8 cellular contexts compared by ENCODE assay signal in genomic region chr15:52078876-52079700, GRCh38. TPM values are rescaled to one million over a fixed set of nuclear protein-coding genes. Genes with fewer than 3 reads are reported as not detected.
DNase-seq lines count a peak whose midpoint lies in the region; ATAC-seq and TF ChIP-seq lines count a peak whose summit lies in the region.

No MANE protein-coding gene starts in this region.

- intact Hi-C loops in CD8-positive, alpha-beta T cell (cut with DNase I, micrococcal nuclease): loop anchor here (1.0 to 5.0 kb wide), 5 partner anchors 58 to 148 kb away; no protein-coding TSS in a partner anchor
- intact Hi-C loops in activated T-helper 2 cell treated with anti-CD3 and anti-CD28 coated beads, Interferon-gamma antibody, Interleukin-2, Interleukin-4, amounts not matched to agents 10 μg/mL and 5 μg/mL and 100 μg/mL, durations not matched to agents 14 hours and 24 hours and 36 hours (cut with micrococcal nuclease): loop anchor here (1.0 to 5.0 kb wide), 2 partner anchors 57 to 97 kb away; no protein-coding TSS in a partner anchor

- POLR2A ChIA-PET in CD8-positive, alpha-beta T cell (lab: Charles Lee): interaction anchor here (1.1 to 1.2 kb wide), 3 partner anchors 34 to 92 kb away, joined by 4 read pairs; no protein-coding TSS in a partner anchor

- no peaks in the 10 kb centered on the region for H3K36me3 ChIP-seq in CD8-positive, alpha-beta T cell (ENCODE audit: insufficient read depth, low read length)
- H3K36me3 ChIP-seq in RWPE2 (ENCODE audit: low read depth) (no peaks in the 10 kb centered on the region), thoracic aorta (no peaks in the 10 kb centered on the region)

- H3K27me3 ChIP-seq in CD8-positive, alpha-beta T cell (ENCODE audit: insufficient read depth, low read length): no peaks in the 10 kb centered on the region
- H3K27me3 ChIP-seq in RWPE2 (ENCODE audit: insufficient read depth, poor library complexity, severe bottlenecking): no peaks in the 10 kb centered on the region
- H3K27me3 ChIP-seq in foreskin keratinocyte: no peaks in the 10 kb centered on the region
- H3K27me3 ChIP-seq in thoracic aorta (replicated peaks; ENCODE audit: insufficient read depth): no peaks in the 10 kb centered on the region

- no peaks in the 10 kb centered on the region for H3K9me3 ChIP-seq in CD8-positive, alpha-beta T cell (ENCODE audit: low read length)
- no peaks in the 10 kb centered on the region for H3K9me3 ChIP-seq in RWPE2 (ENCODE audit: severe bottlenecking)
- H3K9me3 ChIP-seq in thoracic aorta: no peaks in the 10 kb centered on the region

- H3K9me3 Mint-ChIP-seq in CD8-positive, alpha-beta T cell: no peaks in the 10 kb centered on the region
- H3K9me3 Mint-ChIP-seq in activated T-helper 2 cell treated with anti-CD3 and anti-CD28 coated beads, Interferon-gamma antibody, Interleukin-2, Interleukin-4, amounts not matched to agents 10 μg/mL and 5 μg/mL and 100 μg/mL, durations not matched to agents 14 hours and 24 hours and 36 hours: no peaks in the 10 kb centered on the region

- H3K27me3 Mint-ChIP-seq in CD8-positive, alpha-beta T cell (ENCODE audit: low read depth): no peaks in the 10 kb centered on the region
- H3K27me3 Mint-ChIP-seq in activated T-helper 2 cell treated with anti-CD3 and anti-CD28 coated beads, Interferon-gamma antibody, Interleukin-2, Interleukin-4, amounts not matched to agents 10 μg/mL and 5 μg/mL and 100 μg/mL, durations not matched to agents 14 hours and 24 hours and 36 hours (ENCODE audit: low read depth): no peaks in the 10 kb centered on the region

- peaks cover 20% of the 10 kb centered on the region for H3K4me1 Mint-ChIP-seq in CD8-positive, alpha-beta T cell (ENCODE audit: low read depth)
- H3K4me1 Mint-ChIP-seq in activated T-helper 2 cell treated with anti-CD3 and anti-CD28 coated beads, Interferon-gamma antibody, Interleukin-2, Interleukin-4, amounts not matched to agents 10 μg/mL and 5 μg/mL and 100 μg/mL, durations not matched to agents 14 hours and 24 hours and 36 hours (ENCODE audit: low read depth): peaks cover 43% of the 10 kb centered on the region

- ATAC-seq in CD8-positive, alpha-beta T cell: peak; percentile 67
- ATAC-seq in HG02759 (IDR thresholded peaks at IDR 0.05; ENCODE audit: unreplicated experiment) (peak; percentile 32), RWPE2 (ENCODE audit: low read depth) (peak; percentile 7; the same call in 1 of the 3 replicates), foreskin keratinocyte (no peak), omental fat pad (ENCODE audit: low FRiP score) (peak; percentile 54), thoracic aorta (ENCODE audit: insufficient number of reproducible peaks, low FRiP score, low read depth) (no peak), HG02973 (IDR thresholded peaks at IDR 0.05; ENCODE audit: unreplicated experiment) (no peak)

- CTCF ChIA-PET in CD8-positive, alpha-beta T cell (lab: Charles Lee): interaction anchor here (0.6 to 5.2 kb wide), 33 partner anchors 10 to 249 kb away, joined by 3 to 54 read pairs (median 4); partner anchors contain the start of gene LEO1

- no peaks in the 10 kb centered on the region for H3K36me3 Mint-ChIP-seq in CD8-positive, alpha-beta T cell
- H3K36me3 Mint-ChIP-seq in activated T-helper 2 cell treated with anti-CD3 and anti-CD28 coated beads, Interferon-gamma antibody, Interleukin-2, Interleukin-4, amounts not matched to agents 10 μg/mL and 5 μg/mL and 100 μg/mL, durations not matched to agents 14 hours and 24 hours and 36 hours (ENCODE audit: low read depth): no peaks in the 10 kb centered on the region

- peak; percentile 62 to 90 (median 85) for DNase-seq in CD8-positive, alpha-beta T cell
- DNase-seq in RWPE2 (ENCODE audit: low spot score) (peak; percentile 90), foreskin keratinocyte (no peak), omental fat pad (ENCODE audit: low spot score) (peak; percentile 95), thoracic aorta (ENCODE audit: low spot score) (peak; percentile 38)
- DNase-seq in activated T-helper 2 cell treated with anti-CD3 and anti-CD28 coated beads, Interferon-gamma antibody, Interleukin-2, Interleukin-4, amounts not matched to agents 10 μg/mL and 5 μg/mL and 100 μg/mL, durations not matched to agents 14 hours and 24 hours and 36 hours (ENCODE audit: low spot score): peak; percentile 61

- no peak overlapping the region for H3K27ac ChIP-seq in CD8-positive, alpha-beta T cell (ENCODE audit: low read depth, low read length)
- H3K27ac ChIP-seq in RWPE2 (ENCODE audit: poor library complexity, severe bottlenecking) (peak overlapping the region; percentile 96), foreskin keratinocyte (peak overlapping the region; percentile 29), thoracic aorta (no peak overlapping the region)

- no peak overlapping the region for H3K27ac Mint-ChIP-seq in CD8-positive, alpha-beta T cell
- H3K27ac Mint-ChIP-seq in activated T-helper 2 cell treated with anti-CD3 and anti-CD28 coated beads, Interferon-gamma antibody, Interleukin-2, Interleukin-4, amounts not matched to agents 10 μg/mL and 5 μg/mL and 100 μg/mL, durations not matched to agents 14 hours and 24 hours and 36 hours: no peak overlapping the region

- TF ChIP-seq CTCF in CD8-positive, alpha-beta T cell (IDR thresholded peaks at IDR 0.05): peak; percentile 87
- peak; percentile 97 for TF ChIP-seq CTCF in RWPE2 (IDR thresholded peaks at IDR 0.05; ENCODE audit: poor library complexity, severe bottlenecking)
- TF ChIP-seq CTCF in foreskin keratinocyte (conservative IDR thresholded peaks at IDR 0.05): peak; percentile 76
- TF ChIP-seq CTCF in omental fat pad (IDR thresholded peaks at IDR 0.05): peak in 1 of 3 donors; percentile 12
- peak; percentile 76 for TF ChIP-seq CTCF in thoracic aorta (IDR thresholded peaks at IDR 0.05)

- H3K4me3 ChIP-seq in CD8-positive, alpha-beta T cell (ENCODE audit: low read depth, low read length): no peak overlapping the region
- H3K4me3 ChIP-seq in RWPE2 (ENCODE audit: severe bottlenecking) (no peak overlapping the region), thoracic aorta (no peak overlapping the region)

- no peaks in the 10 kb centered on the region for H3K4me1 ChIP-seq in CD8-positive, alpha-beta T cell (ENCODE audit: insufficient read depth, low read length)
- H3K4me1 ChIP-seq in RWPE2 (ENCODE audit: insufficient read depth, poor library complexity, severe bottlenecking): peaks cover 52% of the 10 kb centered on the region
- peaks cover 20% of the 10 kb centered on the region for H3K4me1 ChIP-seq in foreskin keratinocyte
- no peaks in the 10 kb centered on the region for H3K4me1 ChIP-seq in thoracic aorta (ENCODE audit: control insufficient read depth in 1 of 2, low read depth in 2 of 2)

- H3K4me3 Mint-ChIP-seq in CD8-positive, alpha-beta T cell: no peak overlapping the region
- H3K4me3 Mint-ChIP-seq in activated T-helper 2 cell treated with anti-CD3 and anti-CD28 coated beads, Interferon-gamma antibody, Interleukin-2, Interleukin-4, amounts not matched to agents 10 μg/mL and 5 μg/mL and 100 μg/mL, durations not matched to agents 14 hours and 24 hours and 36 hours (ENCODE audit: low read depth): no peak overlapping the region

RNA-seq across cellular contexts. Expression of gene BCL2L10, which starts 33.5 kb away (rescaled TPM):
- total RNA-seq in CD8-positive, alpha-beta T cell: under 1 TPM; 0.24 to 0.44 TPM
- 0.41 TPM in 1 of 2 replicates, not detected in the other for total RNA-seq in activated T-helper 2 cell treated with anti-CD3 and anti-CD28 coated beads, Interferon-gamma antibody, Interleukin-2, Interleukin-4, amounts not matched to agents 10 μg/mL and 5 μg/mL and 100 μg/mL, durations not matched to agents 14 hours and 24 hours and 36 hours
- total RNA-seq in foreskin keratinocyte: 0.53 and 0.71 TPM in 2 replicates
- polyA plus RNA-seq in foreskin keratinocyte: 0.62 and 0.77 TPM in 2 replicates
- under 1 TPM in 2 of 4 donors, not detected in 2; 0.56 to 0.72 TPM for total RNA-seq in omental fat pad
- not detected for total RNA-seq in thoracic aorta

Comparison
In these comparisons a context has a peak if more than half of its experiments do, and no peak if none do; other contexts are left out.
1. ATAC-seq: peak in CD8-positive, alpha-beta T cell (single experiment), HG02759 (single experiment), RWPE2 (single experiment) and omental fat pad (single experiment); none in foreskin keratinocyte (single experiment), thoracic aorta (single experiment) and HG02973 (single experiment).
2. DNase-seq: peak in CD8-positive, alpha-beta T cell (7 of 7), RWPE2 (single experiment), activated T-helper 2 cell treated with anti-CD3 and anti-CD28 coated beads, Interferon-gamma antibody, Interleukin-2, Interleukin-4, amounts not matched to agents 10 μg/mL and 5 μg/mL and 100 μg/mL, durations not matched to agents 14 hours and 24 hours and 36 hours (single experiment), omental fat pad (single experiment) and thoracic aorta (single experiment); none in foreskin keratinocyte (0 of 2).
3. H3K27ac ChIP-seq: peak in RWPE2 (single experiment) and foreskin keratinocyte (single experiment); none in CD8-positive, alpha-beta T cell (single experiment) and thoracic aorta (0 of 2).